2 cellular contexts compared by ENCODE assay signal in genomic region chr1:46592846-46593245, GRCh38.
TF ChIP-seq lines count a peak whose summit lies in the region.

No MANE protein-coding gene starts in this region.

TF ChIP-seq in K562, 482 proteins besides CTCF, POLR2A, EP300 and RAD21:
- 0 out of 2 replicates have a peak, but pooled peaks have one; percentile 1 for TF ChIP-seq SPI1 (IDR thresholded peaks at IDR 0.05; ENCODE audit: borderline replicate concordance, low read depth, low read length)
- TF ChIP-seq MEIS2 (IDR thresholded peaks at IDR 0.05; ENCODE audit: partially characterized antibody): no peak
TF ChIP-seq in K562: peak in this region for 1.

TF ChIP-seq in HepG2, 621 proteins besides CTCF, POLR2A, EP300 and RAD21:
- TF ChIP-seq ZNF292 (CRISPR knock-in tag; IDR thresholded peaks at IDR 0.05; ENCODE audit: borderline replicate concordance, low read depth) (no peak), TBX3 (IDR thresholded peaks at IDR 0.05; ENCODE audit: borderline replicate concordance) (no peak), ERF (CRISPR knock-in tag; IDR thresholded peaks at IDR 0.05) (no peak), SUZ12 (IDR thresholded peaks at IDR 0.05; ENCODE audit: low read depth, low read length) (no peak), ZNF547 (CRISPR knock-in tag; IDR thresholded peaks at IDR 0.05) (no peak), ZBTB7B (CRISPR knock-in tag; IDR thresholded peaks at IDR 0.05) (no peak), MTA3 (CRISPR knock-in tag; IDR thresholded peaks at IDR 0.05) (no peak), SMAD3 (CRISPR knock-in tag; IDR thresholded peaks at IDR 0.05) (no peak), CENPT (CRISPR knock-in tag; IDR thresholded peaks at IDR 0.05; ENCODE audit: low read depth) (no peak), FOXO1 (CRISPR knock-in tag; IDR thresholded peaks at IDR 0.05) (no peak), HOXA9 (CRISPR knock-in tag; IDR thresholded peaks at IDR 0.05; ENCODE audit: borderline replicate concordance) (no peak)
- TF ChIP-seq, protein P1, sequence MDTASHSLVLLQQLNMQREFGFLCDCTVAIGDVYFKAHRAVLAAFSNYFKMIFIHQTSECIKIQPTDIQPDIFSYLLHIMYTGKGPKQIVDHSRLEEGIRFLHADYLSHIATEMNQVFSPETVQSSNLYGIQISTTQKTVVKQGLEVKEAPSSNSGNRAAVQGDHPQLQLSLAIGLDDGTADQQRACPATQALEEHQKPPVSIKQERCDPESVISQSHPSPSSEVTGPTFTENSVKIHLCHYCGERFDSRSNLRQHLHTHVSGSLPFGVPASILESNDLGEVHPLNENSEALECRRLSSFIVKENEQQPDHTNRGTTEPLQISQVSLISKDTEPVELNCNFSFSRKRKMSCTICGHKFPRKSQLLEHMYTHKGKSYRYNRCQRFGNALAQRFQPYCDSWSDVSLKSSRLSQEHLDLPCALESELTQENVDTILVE (CRISPR knock-in tag; IDR thresholded peaks at IDR 0.05): no peak
- TF ChIP-seq, protein P2, sequence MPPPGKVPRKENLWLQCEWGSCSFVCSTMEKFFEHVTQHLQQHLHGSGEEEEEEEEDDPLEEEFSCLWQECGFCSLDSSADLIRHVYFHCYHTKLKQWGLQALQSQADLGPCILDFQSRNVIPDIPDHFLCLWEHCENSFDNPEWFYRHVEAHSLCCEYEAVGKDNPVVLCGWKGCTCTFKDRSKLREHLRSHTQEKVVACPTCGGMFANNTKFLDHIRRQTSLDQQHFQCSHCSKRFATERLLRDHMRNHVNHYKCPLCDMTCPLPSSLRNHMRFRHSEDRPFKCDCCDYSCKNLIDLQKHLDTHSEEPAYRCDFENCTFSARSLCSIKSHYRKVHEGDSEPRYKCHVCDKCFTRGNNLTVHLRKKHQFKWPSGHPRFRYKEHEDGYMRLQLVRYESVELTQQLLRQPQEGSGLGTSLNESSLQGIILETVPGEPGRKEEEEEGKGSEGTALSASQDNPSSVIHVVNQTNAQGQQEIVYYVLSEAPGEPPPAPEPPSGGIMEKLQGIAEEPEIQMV (CRISPR knock-in tag; IDR thresholded peaks at IDR 0.05; ENCODE audit: low read depth): no peak
